In the genomic region with DNA sequence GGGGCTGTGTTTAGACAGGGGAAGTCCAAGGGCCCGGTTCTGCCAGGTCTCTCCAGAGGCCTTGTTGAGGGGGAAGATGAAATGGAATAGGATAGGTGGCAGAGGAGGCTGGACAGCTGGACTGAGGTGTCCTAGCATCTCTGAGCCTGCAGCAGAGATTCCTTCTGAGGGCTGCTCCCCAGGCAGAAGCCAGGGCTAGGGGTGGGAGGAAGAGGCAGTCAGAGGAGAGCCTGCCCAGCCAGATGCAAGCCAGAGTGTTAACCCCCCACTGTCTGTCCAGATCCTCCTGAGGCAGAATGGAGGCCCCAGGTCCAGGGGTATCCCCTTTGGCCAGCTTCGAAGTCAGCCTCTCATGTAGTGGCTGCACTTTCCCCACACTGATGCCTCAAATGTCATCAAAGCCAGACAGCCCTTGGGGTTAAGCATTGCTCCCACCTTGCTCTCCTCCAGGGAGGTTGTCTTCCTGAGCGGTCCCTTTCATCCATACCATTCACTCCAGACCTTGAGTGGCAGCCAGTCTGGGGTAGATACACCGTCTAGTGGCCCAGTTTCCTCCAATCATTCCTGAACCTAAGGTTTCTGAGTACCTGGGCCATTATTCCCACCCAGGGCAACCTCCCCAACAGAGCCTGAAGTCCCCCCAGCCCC, we compare ENCODE assay signal across 9 cellular contexts. TPM values are rescaled to one million over a fixed set of nuclear protein-coding genes. Genes with fewer than 3 reads are reported as not detected.
DNase-seq lines count a peak whose midpoint lies in the region; ATAC-seq and TF ChIP-seq lines count a peak whose summit lies in the region.
"Had no signal": no experiment of that assay in that cellular context is flagged by ENCODE, and none has a peak within 500 bp of the region (broad histone marks: within the 10 kb centered on the region; RNA-seq: fewer than 3 reads in every experiment).

No MANE protein-coding gene starts in this region.

- H3K4me1 Mint-ChIP-seq in CD8-positive, alpha-beta T cell (ENCODE audit: low read depth) = peaks cover 45% of the 10 kb centered on the region
- H3K4me1 Mint-ChIP-seq in T-cell (peaks cover 53 to 55% (median 54%) of the 10 kb centered on the region in 3 donors), progenitor cell of endocrine pancreas (ENCODE audit: low read depth) (peaks cover 4% of the 10 kb centered on the region)

- no peak for ATAC-seq in CD8-positive, alpha-beta T cell
- no peak for ATAC-seq in T-cell (replicated peaks in 1 of 4)
- ATAC-seq in HG03442 (IDR thresholded peaks at IDR 0.05; ENCODE audit: unreplicated experiment) = no peak
- no peak for ATAC-seq in GM21723 (IDR thresholded peaks at IDR 0.05; ENCODE audit: unreplicated experiment)
- no peak for ATAC-seq in HG03196 (IDR thresholded peaks at IDR 0.05; ENCODE audit: unreplicated experiment)

- H3K27ac ChIP-seq in CD8-positive, alpha-beta T cell (ENCODE audit: low read depth, low read length) = no peak overlapping the region

- POLR2A ChIA-PET in CD8-positive, alpha-beta T cell (lab: Charles Lee) = no interaction called here
- POLR2A ChIA-PET in T-cell (lab: Charles Lee) = no interaction called here

- TF ChIP-seq CTCF in CD8-positive, alpha-beta T cell (IDR thresholded peaks at IDR 0.05) = no peak
- no peak for TF ChIP-seq CTCF in fibroblast of mammary gland (conservative IDR thresholded peaks at IDR 0.05; ENCODE audit: control insufficient read depth, insufficient read depth, low read depth, low read length)
- no peak for TF ChIP-seq CTCF in progenitor cell of endocrine pancreas (IDR thresholded peaks at IDR 0.05; ENCODE audit: unreplicated experiment)

- no peaks in the 10 kb centered on the region for H3K27me3 ChIP-seq in CD8-positive, alpha-beta T cell (ENCODE audit: insufficient read depth, low read length)

- H3K36me3 Mint-ChIP-seq in CD8-positive, alpha-beta T cell = peaks cover 7% of the 10 kb centered on the region
- H3K36me3 Mint-ChIP-seq in T-cell (peaks cover 9% of the 10 kb centered on the region), progenitor cell of endocrine pancreas (ENCODE audit: insufficient read depth) (no peaks in the 10 kb centered on the region)

- H3K36me3 ChIP-seq in CD8-positive, alpha-beta T cell (ENCODE audit: insufficient read depth, low read length) = no peaks in the 10 kb centered on the region

- intact Hi-C loops in CD8-positive, alpha-beta T cell (cut with DNase I, micrococcal nuclease) = no loop called here

- CTCF ChIA-PET in CD8-positive, alpha-beta T cell (lab: Charles Lee) = interaction anchor here (1.4 to 1.5 kb wide), 2 partner anchors 15 to 137 kb away, joined by 3 read pairs; no protein-coding TSS in a partner anchor
- CTCF ChIA-PET in T-cell (lab: Charles Lee) = interaction anchor here in 1 of 2 donors (0.6 kb wide), 1 partner anchor 1305 kb away, joined by 3 read pairs; no protein-coding TSS in a partner anchor

- peak overlapping the region; percentile 78 for H3K4me3 Mint-ChIP-seq in CD8-positive, alpha-beta T cell
- H3K4me3 Mint-ChIP-seq in T-cell (peak overlapping the region; percentile 72 to 85 (median 81)), progenitor cell of endocrine pancreas (ENCODE audit: low read depth) (peak overlapping the region; percentile 67)

- H3K9me3 Mint-ChIP-seq in CD8-positive, alpha-beta T cell = no peaks in the 10 kb centered on the region
- no peaks in the 10 kb centered on the region for H3K9me3 Mint-ChIP-seq in T-cell
- H3K9me3 Mint-ChIP-seq in progenitor cell of endocrine pancreas (ENCODE audit: low read depth) = no peaks in the 10 kb centered on the region

- DNase-seq in CD8-positive, alpha-beta T cell = no peak
- DNase-seq in T-cell = no peak
- no peak for DNase-seq in fibroblast of mammary gland (ENCODE audit: low read depth)
- no peak for DNase-seq in progenitor cell of endocrine pancreas (ENCODE audit: low spot score, unreplicated experiment)
- DNase-seq in effector CD8-positive, alpha-beta T cell (lab: John Stamatoyannopoulos, UW) = no peak
- DNase-seq: stimulated activated naive CD4-positive, alpha-beta T cell had no signal

- peak overlapping the region; percentile 78 for H3K27ac Mint-ChIP-seq in CD8-positive, alpha-beta T cell
- peak overlapping the region; percentile 78 to 91 for H3K27ac Mint-ChIP-seq in T-cell
- no peak overlapping the region for H3K27ac Mint-ChIP-seq in progenitor cell of endocrine pancreas

- no peaks in the 10 kb centered on the region for H3K27me3 Mint-ChIP-seq in CD8-positive, alpha-beta T cell (ENCODE audit: low read depth)
- H3K27me3 Mint-ChIP-seq in T-cell (peaks cover 0 to 12% of the 10 kb centered on the region in 2 donors), progenitor cell of endocrine pancreas (peaks cover 64% of the 10 kb centered on the region)

- H3K4me1 ChIP-seq in CD8-positive, alpha-beta T cell (ENCODE audit: insufficient read depth, low read length) = peaks cover 13% of the 10 kb centered on the region

- no peaks in the 10 kb centered on the region for H3K9me3 ChIP-seq in CD8-positive, alpha-beta T cell (ENCODE audit: low read length)

- no peak overlapping the region for H3K4me3 ChIP-seq in CD8-positive, alpha-beta T cell (ENCODE audit: low read depth, low read length)
- peak overlapping the region; percentile 92 for H3K4me3 ChIP-seq in fibroblast of mammary gland (ENCODE audit: control insufficient read depth, low read depth, low read length)

RNA-seq across cellular contexts. Expression of gene CSF1, which starts 1.7 kb away (rescaled TPM):
- total RNA-seq in CD8-positive, alpha-beta T cell = 1 to 10 TPM; 5.6 to 5.8 TPM
- total RNA-seq in T-cell (1 to 10 TPM; 4.8 to 9.5 (median 8.3) TPM), progenitor cell of endocrine pancreas (0.89 and 2.9 TPM in 2 replicates)
